In the genomic region with DNA sequence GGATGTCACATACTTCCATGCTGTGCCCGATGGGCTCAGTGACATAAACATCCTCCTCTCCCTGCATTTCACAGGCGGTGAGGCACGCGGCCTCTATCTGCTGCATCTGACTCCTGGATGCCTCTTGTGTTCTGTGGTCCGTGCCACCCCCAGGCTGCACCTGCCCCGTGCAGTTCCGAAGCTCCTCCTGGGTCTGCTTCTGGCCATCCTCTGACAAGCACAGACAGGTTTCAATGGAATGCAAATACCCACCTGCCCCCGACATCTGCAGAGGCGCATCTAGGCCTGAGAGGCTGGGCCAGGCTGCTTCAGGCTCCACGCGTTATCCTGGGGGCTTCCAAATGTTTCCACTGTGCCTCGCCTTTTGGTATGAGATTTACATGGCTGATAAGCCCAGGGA, we compare ENCODE assay signal across 23 cellular contexts. TPM values are rescaled to one million over a fixed set of nuclear protein-coding genes. Genes with fewer than 3 reads are reported as not detected.
DNase-seq lines count a peak whose midpoint lies in the region; ATAC-seq, FAIRE-seq and TF ChIP-seq lines count a peak whose summit lies in the region.
"Had no signal": no experiment of that assay in that cellular context is flagged by ENCODE, and none has a peak within 500 bp of the region (broad histone marks: within the 10 kb centered on the region; RNA-seq: fewer than 3 reads in every experiment).

No MANE protein-coding gene starts in this region.

- no peaks in the 10 kb centered on the region for H3K9me3 ChIP-seq in HepG2 (ENCODE audit: low read length)
- H3K9me3 ChIP-seq in right lobe of liver = no peaks in the 10 kb centered on the region
- peaks cover 0 to 3% of the 10 kb centered on the region in 2 donors for H3K9me3 ChIP-seq in kidney (ENCODE audit: control insufficient read depth in 1 of 2, low read length in 2 of 2)
- no peaks in the 10 kb centered on the region for H3K9me3 ChIP-seq in colonic mucosa
- H3K9me3 ChIP-seq: MG63, SK-N-SH had no signal

- H3K9me3 Mint-ChIP-seq in progenitor cell of endocrine pancreas (ENCODE audit: low read depth) = peaks cover 6% of the 10 kb centered on the region
- H3K9me3 Mint-ChIP-seq: CD8-positive, alpha-beta memory T cell had no signal

- no peak overlapping the region for H3K4me3 Mint-ChIP-seq in progenitor cell of endocrine pancreas (ENCODE audit: low read depth)
- H3K4me3 Mint-ChIP-seq: CD8-positive, alpha-beta memory T cell had no signal

- H3K27ac ChIP-seq in HepG2 (ENCODE audit: extremely low read length, insufficient read depth, low read length) = no peak overlapping the region
- H3K27ac ChIP-seq in right lobe of liver = no peak overlapping the region
- no peak overlapping the region for H3K27ac ChIP-seq in kidney (ENCODE audit: low read depth in 2 of 2, low read length in 2 of 2)
- H3K27ac ChIP-seq in colonic mucosa = no peak overlapping the region
- H3K27ac ChIP-seq: C4-2B had no signal

- H3K36me3 ChIP-seq in HepG2 (replicated peaks in 1 of 2; ENCODE audit: control insufficient read depth in 1 of 2, insufficient read depth in 2 of 2, low read length in 2 of 2) (no peaks in the 10 kb centered on the region), right lobe of liver (no peaks in the 10 kb centered on the region), kidney (ENCODE audit: control insufficient read depth in 1 of 2, insufficient read depth in 2 of 2, low read length in 2 of 2) (no peaks in the 10 kb centered on the region), colonic mucosa (no peaks in the 10 kb centered on the region)
- H3K36me3 ChIP-seq: MG63 had no signal

- H3K4me3 ChIP-seq in HepG2 (replicated peaks in 1 of 3; ENCODE audit: insufficient read depth in 1 of 3, low read depth in 2 of 3, low read length in 3 of 3) (no peak overlapping the region), right lobe of liver (no peak overlapping the region), kidney (ENCODE audit: low read length in 2 of 2) (no peak overlapping the region), colonic mucosa (no peak overlapping the region)
- H3K4me3 ChIP-seq: K562, MG63 had no signal

- POLR2A ChIA-PET in HepG2 (lab: Yijun Ruan, JAX) = no interaction called here

- TF ChIP-seq CTCF in HepG2 (CRISPR knock-in tag; IDR thresholded peaks at IDR 0.05) = no peak
- no peak for TF ChIP-seq CTCF in right lobe of liver (IDR thresholded peaks at IDR 0.05)
- no peak for TF ChIP-seq CTCF in kidney (IDR thresholded peaks at IDR 0.05; ENCODE audit: borderline replicate concordance, extremely low read depth, insufficient read depth)
- TF ChIP-seq CTCF in colonic mucosa (IDR thresholded peaks at IDR 0.05) = no peak
- TF ChIP-seq CTCF in progenitor cell of endocrine pancreas (IDR thresholded peaks at IDR 0.05; ENCODE audit: unreplicated experiment) = no peak

- no peak overlapping the region for H3K27ac Mint-ChIP-seq in progenitor cell of endocrine pancreas
- H3K27ac Mint-ChIP-seq: CD8-positive, alpha-beta memory T cell had no signal

- 50% methylated on average over 12 of the region's 12 CpGs for WGBS in HepG2 (ENCODE audit: low lambda C conversion rate)
- 88% methylated on average over 3 of the region's 12 CpGs for WGBS in right lobe of liver (ENCODE audit: insufficient coverage, low coverage, low lambda C conversion rate, missing lambda C conversion rate)

- DNase-seq in HepG2 (ENCODE audit: low spot score) (no peak), right lobe of liver (no peak), NCI-H510A treated with DMSO at 0.1 percent for 48 hours (lab: John Stamatoyannopoulos, UW) (peak; percentile 27), kidney (peak; percentile 23), colonic mucosa (no peak), progenitor cell of endocrine pancreas (ENCODE audit: low spot score, unreplicated experiment) (no peak)
- DNase-seq in stimulated activated naive CD4-positive, alpha-beta T cell treated with Interleukin-2 at 50 U/mL for 16 hours (lab: John Stamatoyannopoulos, UW) = no peak
- DNase-seq: CD8-positive, alpha-beta memory T cell; EL; MG63; NCI-H1436; NCI-H2029; NCI-H2171; NCI-H345; NCI-H69; NK-92 treated with Interleukin-12 subunit alpha and Interleukin-12 subunit beta, amount 100 ng/mL, for 24 hours; SIG-M5; SK-N-SH had no signal

- intact Hi-C loops in HepG2 (cut with micrococcal nuclease; ENCODE audit: unreplicated experiment) = no loop called here
- intact Hi-C loops in right lobe of liver (cut with DNase I) = no loop called here
- intact Hi-C loops in kidney (cut with DNase I) = no loop called here
- intact Hi-C loops in colonic mucosa (cut with DNase I) = no loop called here

- no peak for TF ChIP-seq RAD21 in HepG2 (CRISPR knock-in tag; IDR thresholded peaks at IDR 0.05)

- H3K27me3 Mint-ChIP-seq in progenitor cell of endocrine pancreas = peaks cover 2% of the 10 kb centered on the region
- H3K27me3 Mint-ChIP-seq: CD8-positive, alpha-beta memory T cell had no signal

- ATAC-seq in HepG2 (no peak; the same call in 2 of the 3 replicates), right lobe of liver (no peak)
- ATAC-seq: K562, Panc1 had no signal

- peaks cover 36% of the 10 kb centered on the region for H3K4me1 ChIP-seq in HepG2 (ENCODE audit: insufficient read depth, low read length)
- no peaks in the 10 kb centered on the region for H3K4me1 ChIP-seq in right lobe of liver
- H3K4me1 ChIP-seq in kidney (ENCODE audit: control insufficient read depth in 1 of 2, insufficient read depth in 1 of 2, low read depth in 1 of 2, low read length in 2 of 2) = no peaks in the 10 kb centered on the region
- no peaks in the 10 kb centered on the region for H3K4me1 ChIP-seq in colonic mucosa

- no peaks in the 10 kb centered on the region for H4K20me1 ChIP-seq in HepG2 (ENCODE audit: insufficient read depth, low read length)

- no peak overlapping the region for H2AFZ ChIP-seq in HepG2 (ENCODE audit: low read length)

- no peak overlapping the region for H3K9ac ChIP-seq in HepG2 (ENCODE audit: insufficient read depth, low read depth, low read length)
- H3K9ac ChIP-seq in kidney (ENCODE audit: low read length in 2 of 2) = no peak overlapping the region
- no peak overlapping the region for H3K9ac ChIP-seq in colonic mucosa (ENCODE audit: low read depth in 2 of 2, low read length in 2 of 2)
- H3K9ac ChIP-seq: SK-N-SH had no signal

- in situ Hi-C loops in HepG2 (cut with HindIII; ENCODE audit: extremely low pct_ligation_motif_present, low pct_unique_long_range_greater_than_20kb) = no loop called here

- no peaks in the 10 kb centered on the region for H3K79me2 ChIP-seq in HepG2 (ENCODE audit: insufficient read depth, low read length)

- FAIRE-seq in HepG2 (lab: Jason Lieb, UNC) (no peak), kidney (lab: Jason Lieb, UNC) (no peak)
- FAIRE-seq: H54 had no signal

- CTCF ChIA-PET in HepG2 (lab: Yijun Ruan, JAX; ENCODE audit: low intra/inter-chr PET ratio, low total read pairs) = no interaction called here

- TF ChIP-seq POLR2A in HepG2 (IDR thresholded peaks at IDR 0.05; ENCODE audit: insufficient read depth in 1 of 2, low read depth in 2 of 2, low read length in 2 of 2) (no peak), right lobe of liver (IDR thresholded peaks at IDR 0.05) (no peak)

- no peaks in the 10 kb centered on the region for H3K4me1 Mint-ChIP-seq in progenitor cell of endocrine pancreas (ENCODE audit: low read depth)
- H3K4me1 Mint-ChIP-seq: CD8-positive, alpha-beta memory T cell had no signal

- peaks cover 0 to 44% of the 10 kb centered on the region in 2 experiments; a peak in 4 of 5 replicates for H3K27me3 ChIP-seq in HepG2 (ENCODE audit: control insufficient read depth in 1 of 2, insufficient read depth in 2 of 2, low read length in 2 of 2)
- H3K27me3 ChIP-seq in right lobe of liver = no peaks in the 10 kb centered on the region
- no peaks in the 10 kb centered on the region for H3K27me3 ChIP-seq in colonic mucosa

- no TSS peak for BruUV-seq in HepG2 (replicated peaks; lab: Mats Ljungman, UMichigan)

- H3K36me3 Mint-ChIP-seq in progenitor cell of endocrine pancreas (ENCODE audit: insufficient read depth) = no peaks in the 10 kb centered on the region

- no peak overlapping the region for H3K4me2 ChIP-seq in HepG2 (ENCODE audit: low read depth, low read length)
- H3K4me2 ChIP-seq: SK-N-SH had no signal

- no peak for TF ChIP-seq EP300 in HepG2 (IDR thresholded peaks at IDR 0.05; ENCODE audit: low read depth in 2 of 2, low read length in 2 of 2)
- TF ChIP-seq EP300 in HepG2 (CRISPR knock-in tag; IDR thresholded peaks at IDR 0.05; ENCODE audit: borderline replicate concordance) = no peak

TF ChIP-seq in HepG2, 621 proteins besides CTCF, POLR2A, EP300 and RAD21 (continues in another document):
- no peak for TF ChIP-seq ZNF234 (CRISPR knock-in tag; conservative IDR thresholded peaks at IDR 0.05)

RNA-seq across cellular contexts. Expression of gene DNAH17, which starts 46.3 kb away (rescaled TPM):
- total RNA-seq in HepG2 (2016; rRNA removed; fragmentation: Illumina TruSeq; extraction: Trizol) (0.86 and 0.90 TPM in 2 replicates), right lobe of liver (under 1 TPM in 1 of 6 experiments, not detected in 5; 0.04 TPM), kidney (0.09 TPM), colonic mucosa (under 1 TPM; 0.05 to 0.19 TPM), progenitor cell of endocrine pancreas (0.16 TPM in 1 of 2 replicates, not detected in the other)
- total RNA-seq in HepG2 (2016; cell fraction: cytosol; rRNA removed; fragmentation: Illumina TruSeq; extraction: Trizol; ENCODE audit: low read depth) = 0.51 and 0.79 TPM in 2 replicates
- 0.28 and 1.4 TPM in 2 replicates for total RNA-seq in HepG2 (2016; cell fraction: insoluble cytoplasmic fraction; rRNA removed; fragmentation: Illumina TruSeq; extraction: Trizol)
- total RNA-seq in HepG2 (2016; cell fraction: membrane; rRNA removed; fragmentation: Illumina TruSeq; extraction: Trizol) = 0.34 and 0.46 TPM in 2 replicates
- 1.9 and 2.2 TPM in 2 replicates for total RNA-seq in HepG2 (2016; cell fraction: nucleus; rRNA removed; fragmentation: Illumina TruSeq; extraction: Trizol)
- polyA plus RNA-seq in HepG2 (2011; rRNA removed) (1.6 and 1.8 TPM in 2 replicates), kidney (ENCODE audit: insufficient read depth, low read depth, low replicate concordance) (0.17 TPM)
- 0.98 and 1.4 TPM in 2 replicates for polyA plus RNA-seq in HepG2 (2011; cell fraction: cytosol; rRNA removed)
- polyA plus RNA-seq in HepG2 (2011; cell fraction: nucleus; rRNA removed) = 8.8 and 9.2 TPM in 2 replicates
- 3.3 and 4.0 TPM in 2 replicates for polyA plus RNA-seq in HepG2 (2012)
- polyA plus RNA-seq in HepG2 (2016; cell fraction: cytosol; fragmentation: Illumina TruSeq; extraction: Trizol; ENCODE audit: low read depth) = 0.34 and 0.66 TPM in 2 replicates
- 1.1 and 1.3 TPM in 2 replicates for polyA plus RNA-seq in HepG2 (2016; cell fraction: insoluble cytoplasmic fraction; fragmentation: Illumina TruSeq; extraction: Trizol; ENCODE audit: low read depth)
- polyA plus RNA-seq in HepG2 (2016; cell fraction: membrane; fragmentation: Illumina TruSeq; extraction: Trizol; ENCODE audit: low read depth) = 0.31 and 1.2 TPM in 2 replicates
- 2.7 and 3.1 TPM in 2 replicates for polyA plus RNA-seq in HepG2 (2016; cell fraction: nucleus; fragmentation: Illumina TruSeq; extraction: Trizol; ENCODE audit: insufficient read depth, low read depth)
- polyA minus RNA-seq in HepG2 (2011; rRNA and poly(A)+ RNA removed; ENCODE audit: low replicate concordance) = 2.5 and 3.0 TPM in 2 replicates
- polyA minus RNA-seq in HepG2 (2011; cell fraction: cytosol; rRNA and poly(A)+ RNA removed) = 0.89 and 1.5 TPM in 2 replicates
- 6.1 and 6.3 TPM in 2 replicates for polyA minus RNA-seq in HepG2 (2011; cell fraction: nucleus; rRNA and poly(A)+ RNA removed)
- total RNA-seq: LHCN-M2 had no signal
- polyA plus RNA-seq: CD8-positive, alpha-beta memory T cell; SK-N-SH had no signal

Comparison
In these comparisons a context has a peak if more than half of its experiments do, and no peak if none do; other contexts are left out.
1. DNase-seq: peak in NCI-H510A treated with DMSO at 0.1 percent for 48 hours (single experiment) and kidney (single experiment); none in HepG2 (single experiment), right lobe of liver (0 of 3), stimulated activated naive CD4-positive, alpha-beta T cell treated with Interleukin-2 at 50 U/mL for 16 hours (single experiment), colonic mucosa (single experiment) and progenitor cell of endocrine pancreas (single experiment).